In the genomic region with DNA sequence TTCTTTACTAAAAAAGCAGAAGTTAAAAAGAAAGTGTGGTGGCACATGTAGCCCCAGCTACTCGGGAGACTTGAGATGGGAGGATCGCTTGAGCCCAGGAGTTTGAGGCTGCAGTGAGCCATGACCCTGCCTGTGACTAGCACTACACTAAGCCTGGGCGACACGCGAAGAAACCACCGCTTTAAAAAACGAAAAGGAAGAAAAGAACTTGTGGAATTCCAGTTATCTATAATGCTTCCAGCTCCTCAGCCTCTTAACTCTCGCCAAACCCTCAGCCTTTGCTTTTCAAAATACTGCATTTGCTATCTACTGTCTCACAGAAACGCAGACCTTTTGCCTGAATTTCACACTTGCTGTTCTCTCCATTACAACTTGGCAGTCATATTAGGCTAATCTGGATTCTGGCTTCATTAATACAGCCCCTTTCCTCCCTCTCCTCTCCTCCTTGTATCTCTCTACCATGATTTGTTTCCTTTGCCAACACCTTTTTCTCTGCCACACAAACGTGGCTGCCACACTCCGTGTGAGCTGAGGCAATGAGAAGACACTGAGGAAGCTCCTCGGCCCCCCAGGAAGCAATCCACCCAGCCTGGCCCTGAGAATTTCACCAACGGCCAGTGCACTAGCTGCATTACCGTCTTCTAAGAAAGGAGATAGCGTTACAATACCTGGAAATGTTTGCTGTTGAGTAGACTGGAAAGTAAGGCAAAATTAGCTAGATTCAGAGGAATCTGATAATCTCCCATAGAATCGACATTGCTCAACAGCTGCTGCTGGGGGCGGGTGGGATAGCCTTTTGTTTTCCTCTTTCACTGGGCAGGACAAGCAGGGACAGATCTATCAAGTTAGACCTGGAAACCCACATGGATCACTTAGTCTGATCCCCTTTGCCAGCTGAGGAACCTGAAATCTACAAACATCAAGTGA, we compare ENCODE assay signal across 1 cellular context.
TF ChIP-seq lines count a peak whose summit lies in the region.

No MANE protein-coding gene starts in this region.

TF ChIP-seq in K562, 482 proteins besides CTCF, POLR2A, EP300 and RAD21 (continued from another document and continues in another):
- peak; percentile 60; the same call in 1 of the 2 replicates for TF ChIP-seq BACH1 (tag; IDR thresholded peaks at IDR 0.05)
- no peak for TF ChIP-seq NUFIP1 (IDR thresholded peaks at IDR 0.05; ENCODE audit: partially characterized antibody)
- TF ChIP-seq, protein P1, sequence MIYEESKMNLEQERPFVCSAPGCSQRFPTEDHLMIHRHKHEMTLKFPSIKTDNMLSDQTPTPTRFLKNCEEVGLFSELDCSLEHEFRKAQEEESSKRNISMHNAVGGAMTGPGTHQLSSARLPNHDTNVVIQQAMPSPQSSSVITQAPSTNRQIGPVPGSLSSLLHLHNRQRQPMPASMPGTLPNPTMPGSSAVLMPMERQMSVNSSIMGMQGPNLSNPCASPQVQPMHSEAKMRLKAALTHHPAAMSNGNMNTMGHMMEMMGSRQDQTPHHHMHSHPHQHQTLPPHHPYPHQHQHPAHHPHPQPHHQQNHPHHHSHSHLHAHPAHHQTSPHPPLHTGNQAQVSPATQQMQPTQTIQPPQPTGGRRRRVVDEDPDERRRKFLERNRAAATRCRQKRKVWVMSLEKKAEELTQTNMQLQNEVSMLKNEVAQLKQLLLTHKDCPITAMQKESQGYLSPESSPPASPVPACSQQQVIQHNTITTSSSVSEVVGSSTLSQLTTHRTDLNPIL (CRISPR knock-in tag; IDR thresholded peaks at IDR 0.05): peak; percentile 79; the same call in 1 of the 2 replicates
- TF ChIP-seq MCM2 (IDR thresholded peaks at IDR 0.05; ENCODE audit: low read depth): no peak
- TF ChIP-seq, protein P2, sequence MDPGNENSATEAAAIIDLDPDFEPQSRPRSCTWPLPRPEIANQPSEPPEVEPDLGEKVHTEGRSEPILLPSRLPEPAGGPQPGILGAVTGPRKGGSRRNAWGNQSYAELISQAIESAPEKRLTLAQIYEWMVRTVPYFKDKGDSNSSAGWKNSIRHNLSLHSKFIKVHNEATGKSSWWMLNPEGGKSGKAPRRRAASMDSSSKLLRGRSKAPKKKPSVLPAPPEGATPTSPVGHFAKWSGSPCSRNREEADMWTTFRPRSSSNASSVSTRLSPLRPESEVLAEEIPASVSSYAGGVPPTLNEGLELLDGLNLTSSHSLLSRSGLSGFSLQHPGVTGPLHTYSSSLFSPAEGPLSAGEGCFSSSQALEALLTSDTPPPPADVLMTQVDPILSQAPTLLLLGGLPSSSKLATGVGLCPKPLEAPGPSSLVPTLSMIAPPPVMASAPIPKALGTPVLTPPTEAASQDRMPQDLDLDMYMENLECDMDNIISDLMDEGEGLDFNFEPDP (CRISPR knock-in tag; IDR thresholded peaks at IDR 0.05): no peak
- TF ChIP-seq ZSCAN29 (IDR thresholded peaks at IDR 0.05): no peak
- peak; percentile 65 for TF ChIP-seq POLR2G (IDR thresholded peaks at IDR 0.05; ENCODE audit: low read depth, low read length)
- TF ChIP-seq CSDE1 (IDR thresholded peaks at IDR 0.05): no peak
- TF ChIP-seq, protein P3, sequence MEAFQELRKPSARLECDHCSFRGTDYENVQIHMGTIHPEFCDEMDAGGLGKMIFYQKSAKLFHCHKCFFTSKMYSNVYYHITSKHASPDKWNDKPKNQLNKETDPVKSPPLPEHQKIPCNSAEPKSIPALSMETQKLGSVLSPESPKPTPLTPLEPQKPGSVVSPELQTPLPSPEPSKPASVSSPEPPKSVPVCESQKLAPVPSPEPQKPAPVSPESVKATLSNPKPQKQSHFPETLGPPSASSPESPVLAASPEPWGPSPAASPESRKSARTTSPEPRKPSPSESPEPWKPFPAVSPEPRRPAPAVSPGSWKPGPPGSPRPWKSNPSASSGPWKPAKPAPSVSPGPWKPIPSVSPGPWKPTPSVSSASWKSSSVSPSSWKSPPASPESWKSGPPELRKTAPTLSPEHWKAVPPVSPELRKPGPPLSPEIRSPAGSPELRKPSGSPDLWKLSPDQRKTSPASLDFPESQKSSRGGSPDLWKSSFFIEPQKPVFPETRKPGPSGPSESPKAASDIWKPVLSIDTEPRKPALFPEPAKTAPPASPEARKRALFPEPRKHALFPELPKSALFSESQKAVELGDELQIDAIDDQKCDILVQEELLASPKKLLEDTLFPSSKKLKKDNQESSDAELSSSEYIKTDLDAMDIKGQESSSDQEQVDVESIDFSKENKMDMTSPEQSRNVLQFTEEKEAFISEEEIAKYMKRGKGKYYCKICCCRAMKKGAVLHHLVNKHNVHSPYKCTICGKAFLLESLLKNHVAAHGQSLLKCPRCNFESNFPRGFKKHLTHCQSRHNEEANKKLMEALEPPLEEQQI (IDR thresholded peaks at IDR 0.05): no peak
- TF ChIP-seq, protein P4, sequence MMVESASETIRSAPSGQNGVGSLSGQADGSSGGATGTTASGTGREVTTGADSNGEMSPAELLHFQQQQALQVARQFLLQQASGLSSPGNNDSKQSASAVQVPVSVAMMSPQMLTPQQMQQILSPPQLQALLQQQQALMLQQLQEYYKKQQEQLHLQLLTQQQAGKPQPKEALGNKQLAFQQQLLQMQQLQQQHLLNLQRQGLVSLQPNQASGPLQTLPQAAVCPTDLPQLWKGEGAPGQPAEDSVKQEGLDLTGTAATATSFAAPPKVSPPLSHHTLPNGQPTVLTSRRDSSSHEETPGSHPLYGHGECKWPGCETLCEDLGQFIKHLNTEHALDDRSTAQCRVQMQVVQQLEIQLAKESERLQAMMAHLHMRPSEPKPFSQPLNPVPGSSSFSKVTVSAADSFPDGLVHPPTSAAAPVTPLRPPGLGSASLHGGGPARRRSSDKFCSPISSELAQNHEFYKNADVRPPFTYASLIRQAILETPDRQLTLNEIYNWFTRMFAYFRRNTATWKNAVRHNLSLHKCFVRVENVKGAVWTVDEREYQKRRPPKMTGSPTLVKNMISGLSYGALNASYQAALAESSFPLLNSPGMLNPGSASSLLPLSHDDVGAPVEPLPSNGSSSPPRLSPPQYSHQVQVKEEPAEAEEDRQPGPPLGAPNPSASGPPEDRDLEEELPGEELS (CRISPR knock-in tag; IDR thresholded peaks at IDR 0.05; ENCODE audit: borderline replicate concordance): no peak
- no peak for TF ChIP-seq ZNF668 (CRISPR knock-in tag; IDR thresholded peaks at IDR 0.05)
- TF ChIP-seq ZBTB17 (CRISPR knock-in tag; IDR thresholded peaks at IDR 0.05): 0 out of 2 replicates have a peak, but pooled peaks have one; percentile 9
- TF ChIP-seq BCL6 (CRISPR knock-in tag; IDR thresholded peaks at IDR 0.05): no peak
- TF ChIP-seq CREM (IDR thresholded peaks at IDR 0.05; ENCODE audit: low read depth): no peak
- peak; percentile 40; the same call in 1 of the 2 replicates for TF ChIP-seq HDAC2 (IDR thresholded peaks at IDR 0.05)
- no peak for TF ChIP-seq RB1 (IDR thresholded peaks at IDR 0.05; ENCODE audit: low read depth)
- TF ChIP-seq NFATC3 (IDR thresholded peaks at IDR 0.05): no peak
- TF ChIP-seq, protein P5, sequence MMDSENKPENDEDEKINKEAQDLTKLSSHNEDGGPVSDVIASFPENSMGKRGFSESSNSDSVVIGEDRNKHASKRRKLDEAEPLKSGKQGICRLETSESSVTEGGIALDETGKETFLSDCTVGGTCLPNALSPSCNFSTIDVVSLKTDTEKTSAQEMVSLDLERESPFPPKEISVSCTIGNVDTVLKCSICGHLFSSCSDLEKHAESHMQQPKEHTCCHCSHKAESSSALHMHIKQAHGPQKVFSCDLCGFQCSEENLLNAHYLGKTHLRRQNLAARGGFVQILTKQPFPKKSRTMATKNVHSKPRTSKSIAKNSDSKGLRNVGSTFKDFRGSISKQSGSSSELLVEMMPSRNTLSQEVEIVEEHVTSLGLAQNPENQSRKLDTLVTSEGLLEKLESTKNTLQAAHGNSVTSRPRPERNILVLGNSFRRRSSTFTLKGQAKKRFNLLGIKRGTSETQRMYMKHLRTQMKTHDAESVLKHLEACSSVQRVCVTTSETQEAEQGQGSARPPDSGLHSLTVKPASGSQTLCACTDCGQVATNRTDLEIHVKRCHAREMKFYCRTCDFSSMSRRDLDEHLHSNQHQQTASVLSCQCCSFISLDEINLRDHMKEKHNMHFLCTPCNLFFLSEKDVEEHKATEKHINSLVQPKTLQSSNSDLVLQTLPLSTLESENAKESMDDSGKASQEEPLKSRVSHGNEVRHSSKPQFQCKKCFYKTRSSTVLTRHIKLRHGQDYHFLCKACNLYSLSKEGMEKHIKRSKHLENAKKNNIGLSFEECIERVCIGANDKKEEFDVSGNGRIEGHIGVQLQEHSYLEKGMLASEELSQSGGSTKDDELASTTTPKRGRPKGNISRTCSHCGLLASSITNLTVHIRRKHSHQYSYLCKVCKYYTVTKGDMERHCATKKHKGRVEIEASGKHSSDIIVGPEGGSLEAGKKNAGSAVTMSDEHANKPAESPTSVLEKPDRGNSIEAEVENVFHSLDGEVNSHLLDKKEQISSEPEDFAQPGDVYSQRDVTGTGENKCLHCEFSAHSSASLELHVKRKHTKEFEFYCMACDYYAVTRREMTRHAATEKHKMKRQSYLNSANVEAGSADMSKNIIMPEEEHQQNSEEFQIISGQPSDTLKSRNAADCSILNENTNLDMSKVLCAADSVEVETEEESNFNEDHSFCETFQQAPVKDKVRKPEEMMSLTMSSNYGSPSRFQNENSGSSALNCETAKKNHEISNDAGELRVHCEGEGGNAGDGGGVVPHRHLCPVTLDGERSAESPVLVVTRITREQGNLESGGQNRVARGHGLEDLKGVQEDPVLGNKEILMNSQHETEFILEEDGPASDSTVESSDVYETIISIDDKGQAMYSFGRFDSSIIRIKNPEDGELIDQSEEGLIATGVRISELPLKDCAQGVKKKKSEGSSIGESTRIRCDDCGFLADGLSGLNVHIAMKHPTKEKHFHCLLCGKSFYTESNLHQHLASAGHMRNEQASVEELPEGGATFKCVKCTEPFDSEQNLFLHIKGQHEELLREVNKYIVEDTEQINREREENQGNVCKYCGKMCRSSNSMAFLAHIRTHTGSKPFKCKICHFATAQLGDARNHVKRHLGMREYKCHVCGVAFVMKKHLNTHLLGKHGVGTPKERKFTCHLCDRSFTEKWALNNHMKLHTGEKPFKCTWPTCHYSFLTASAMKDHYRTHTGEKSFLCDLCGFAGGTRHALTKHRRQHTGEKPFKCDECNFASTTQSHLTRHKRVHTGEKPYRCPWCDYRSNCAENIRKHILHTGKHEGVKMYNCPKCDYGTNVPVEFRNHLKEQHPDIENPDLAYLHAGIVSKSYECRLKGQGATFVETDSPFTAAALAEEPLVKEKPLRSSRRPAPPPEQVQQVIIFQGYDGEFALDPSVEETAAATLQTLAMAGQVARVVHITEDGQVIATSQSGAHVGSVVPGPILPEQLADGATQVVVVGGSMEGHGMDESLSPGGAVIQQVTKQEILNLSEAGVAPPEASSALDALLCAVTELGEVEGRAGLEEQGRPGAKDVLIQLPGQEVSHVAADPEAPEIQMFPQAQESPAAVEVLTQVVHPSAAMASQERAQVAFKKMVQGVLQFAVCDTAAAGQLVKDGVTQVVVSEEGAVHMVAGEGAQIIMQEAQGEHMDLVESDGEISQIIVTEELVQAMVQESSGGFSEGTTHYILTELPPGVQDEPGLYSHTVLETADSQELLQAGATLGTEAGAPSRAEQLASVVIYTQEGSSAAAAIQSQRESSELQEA (IDR thresholded peaks at IDR 0.05; ENCODE audit: low read depth): no peak
- no peak for TF ChIP-seq IRF2 (CRISPR knock-in tag; IDR thresholded peaks at IDR 0.05)
- TF ChIP-seq, protein P6, sequence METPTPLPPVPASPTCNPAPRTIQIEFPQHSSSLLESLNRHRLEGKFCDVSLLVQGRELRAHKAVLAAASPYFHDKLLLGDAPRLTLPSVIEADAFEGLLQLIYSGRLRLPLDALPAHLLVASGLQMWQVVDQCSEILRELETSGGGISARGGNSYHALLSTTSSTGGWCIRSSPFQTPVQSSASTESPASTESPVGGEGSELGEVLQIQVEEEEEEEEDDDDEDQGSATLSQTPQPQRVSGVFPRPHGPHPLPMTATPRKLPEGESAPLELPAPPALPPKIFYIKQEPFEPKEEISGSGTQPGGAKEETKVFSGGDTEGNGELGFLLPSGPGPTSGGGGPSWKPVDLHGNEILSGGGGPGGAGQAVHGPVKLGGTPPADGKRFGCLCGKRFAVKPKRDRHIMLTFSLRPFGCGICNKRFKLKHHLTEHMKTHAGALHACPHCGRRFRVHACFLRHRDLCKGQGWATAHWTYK (CRISPR knock-in tag; IDR thresholded peaks at IDR 0.05): no peak
- TF ChIP-seq, protein P7, sequence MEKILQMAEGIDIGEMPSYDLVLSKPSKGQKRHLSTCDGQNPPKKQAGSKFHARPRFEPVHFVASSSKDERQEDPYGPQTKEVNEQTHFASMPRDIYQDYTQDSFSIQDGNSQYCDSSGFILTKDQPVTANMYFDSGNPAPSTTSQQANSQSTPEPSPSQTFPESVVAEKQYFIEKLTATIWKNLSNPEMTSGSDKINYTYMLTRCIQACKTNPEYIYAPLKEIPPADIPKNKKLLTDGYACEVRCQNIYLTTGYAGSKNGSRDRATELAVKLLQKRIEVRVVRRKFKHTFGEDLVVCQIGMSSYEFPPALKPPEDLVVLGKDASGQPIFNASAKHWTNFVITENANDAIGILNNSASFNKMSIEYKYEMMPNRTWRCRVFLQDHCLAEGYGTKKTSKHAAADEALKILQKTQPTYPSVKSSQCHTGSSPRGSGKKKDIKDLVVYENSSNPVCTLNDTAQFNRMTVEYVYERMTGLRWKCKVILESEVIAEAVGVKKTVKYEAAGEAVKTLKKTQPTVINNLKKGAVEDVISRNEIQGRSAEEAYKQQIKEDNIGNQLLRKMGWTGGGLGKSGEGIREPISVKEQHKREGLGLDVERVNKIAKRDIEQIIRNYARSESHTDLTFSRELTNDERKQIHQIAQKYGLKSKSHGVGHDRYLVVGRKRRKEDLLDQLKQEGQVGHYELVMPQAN (IDR thresholded peaks at IDR 0.05; ENCODE audit: borderline replicate concordance): no peak
- no peak for TF ChIP-seq TFAM (CRISPR knock-in tag; conservative IDR thresholded peaks at IDR 0.05)
- TF ChIP-seq, protein P8, sequence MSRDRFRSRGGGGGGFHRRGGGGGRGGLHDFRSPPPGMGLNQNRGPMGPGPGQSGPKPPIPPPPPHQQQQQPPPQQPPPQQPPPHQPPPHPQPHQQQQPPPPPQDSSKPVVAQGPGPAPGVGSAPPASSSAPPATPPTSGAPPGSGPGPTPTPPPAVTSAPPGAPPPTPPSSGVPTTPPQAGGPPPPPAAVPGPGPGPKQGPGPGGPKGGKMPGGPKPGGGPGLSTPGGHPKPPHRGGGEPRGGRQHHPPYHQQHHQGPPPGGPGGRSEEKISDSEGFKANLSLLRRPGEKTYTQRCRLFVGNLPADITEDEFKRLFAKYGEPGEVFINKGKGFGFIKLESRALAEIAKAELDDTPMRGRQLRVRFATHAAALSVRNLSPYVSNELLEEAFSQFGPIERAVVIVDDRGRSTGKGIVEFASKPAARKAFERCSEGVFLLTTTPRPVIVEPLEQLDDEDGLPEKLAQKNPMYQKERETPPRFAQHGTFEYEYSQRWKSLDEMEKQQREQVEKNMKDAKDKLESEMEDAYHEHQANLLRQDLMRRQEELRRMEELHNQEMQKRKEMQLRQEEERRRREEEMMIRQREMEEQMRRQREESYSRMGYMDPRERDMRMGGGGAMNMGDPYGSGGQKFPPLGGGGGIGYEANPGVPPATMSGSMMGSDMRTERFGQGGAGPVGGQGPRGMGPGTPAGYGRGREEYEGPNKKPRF (IDR thresholded peaks at IDR 0.05; ENCODE audit: low read depth, low read length): no peak
